32 cellular contexts compared by ENCODE assay signal in the genomic region with DNA sequence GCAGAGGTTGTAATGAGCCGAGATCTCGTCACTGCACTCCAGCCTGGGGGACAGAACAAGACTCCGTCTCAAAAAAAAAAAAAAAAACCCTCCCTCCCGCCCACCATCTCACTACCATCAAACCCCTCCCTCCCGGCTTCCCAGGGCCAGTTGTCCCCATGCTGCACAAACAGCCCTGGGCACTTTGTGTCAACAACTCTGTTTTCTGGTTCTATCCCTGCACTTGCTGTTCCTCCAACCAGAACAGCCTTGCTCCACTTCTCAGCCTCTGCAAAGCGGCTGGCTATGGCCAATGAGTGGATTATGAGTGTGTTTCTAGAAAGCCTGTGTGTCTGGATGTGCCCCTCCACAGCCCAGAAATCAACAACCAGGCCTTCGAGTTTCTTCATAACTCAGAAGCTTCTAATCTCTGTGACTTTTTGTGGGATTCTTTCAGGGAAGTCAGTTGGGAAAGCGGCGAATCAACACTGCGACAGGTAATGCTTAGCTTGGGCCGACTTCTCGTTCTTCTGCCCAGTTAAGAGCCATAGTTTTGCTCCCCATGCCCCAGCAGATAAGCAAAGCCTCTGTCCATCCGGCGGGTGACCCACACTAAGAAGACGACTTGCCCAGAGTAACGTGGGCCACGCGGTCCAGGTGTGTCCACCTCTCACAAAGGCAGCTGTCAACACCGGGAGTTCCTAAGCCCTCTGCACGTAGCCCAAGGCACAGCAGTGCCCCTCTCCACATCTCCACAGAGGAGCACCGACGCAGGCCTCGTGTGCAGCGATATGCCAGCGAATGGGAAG. TPM values are rescaled to one million over a fixed set of nuclear protein-coding genes. Genes with fewer than 3 reads are reported as not detected.
DNase-seq lines count a peak whose midpoint lies in the region; ATAC-seq, FAIRE-seq and TF ChIP-seq lines count a peak whose summit lies in the region.
"Had no signal": no experiment of that assay in that cellular context is flagged by ENCODE, and none has a peak within 500 bp of the region (broad histone marks: within the 10 kb centered on the region; RNA-seq: fewer than 3 reads in every experiment).

No MANE protein-coding gene starts in this region.

- FAIRE-seq in HepG2 (lab: Jason Lieb, UNC): no peak
- FAIRE-seq: A549, GM12878 had no signal

- TF ChIP-seq POLR2A in HepG2 (IDR thresholded peaks at IDR 0.05; ENCODE audit: insufficient read depth in 1 of 2, low read depth in 2 of 2, low read length in 2 of 2) (no peak), right lobe of liver (IDR thresholded peaks at IDR 0.05) (no peak)

- ATAC-seq in HepG2 (no peak), right lobe of liver (no peak), GM19395 (IDR thresholded peaks at IDR 0.05; ENCODE audit: unreplicated experiment) (no peak)
- peak; percentile 1 for ATAC-seq in activated T-helper 17 cell treated with anti-CD3 and anti-CD28 coated beads, Interleukin-2, amount 50 U/mL, for 72 hours (replicated peaks)
- ATAC-seq: A549; CD8-positive, alpha-beta T cell; GM12878; PC-3 had no signal

- intact Hi-C loops in HepG2 (cut with micrococcal nuclease; ENCODE audit: unreplicated experiment): no loop called here
- intact Hi-C loops in right lobe of liver (cut with DNase I): no loop called here

- in situ Hi-C loops in HepG2 (cut with HindIII; ENCODE audit: extremely low pct_ligation_motif_present, low pct_unique_long_range_greater_than_20kb): no loop called here

- peak overlapping the region; percentile 28 for H3K4me3 Mint-ChIP-seq in activated T-helper 17 cell treated with anti-CD3 and anti-CD28 coated beads, Interleukin-2, amount 50 U/mL, for 72 hours
- no peak overlapping the region for H3K4me3 Mint-ChIP-seq in endothelial cell (ENCODE audit: unreplicated experiment)
- H3K4me3 Mint-ChIP-seq: CD8-positive, alpha-beta T cell; HFFc6; IgD-negative memory B cell had no signal

- no peak overlapping the region for H3K27ac Mint-ChIP-seq in activated T-helper 17 cell treated with anti-CD3 and anti-CD28 coated beads, Interleukin-2, amount 50 U/mL, for 72 hours
- no peak overlapping the region for H3K27ac Mint-ChIP-seq in endothelial cell (ENCODE audit: unreplicated experiment)
- H3K27ac Mint-ChIP-seq: CD8-positive, alpha-beta T cell; HFFc6; IgD-negative memory B cell had no signal

- no TSS peak for BruUV-seq in HepG2 (replicated peaks; lab: Mats Ljungman, UMichigan)

- H3K9me3 ChIP-seq in HepG2 (ENCODE audit: low read length): no peaks in the 10 kb centered on the region
- no peaks in the 10 kb centered on the region for H3K9me3 ChIP-seq in right lobe of liver
- no peaks in the 10 kb centered on the region for H3K9me3 ChIP-seq in osteoblast (ENCODE audit: low read depth, low read length)
- H3K9me3 ChIP-seq: A549, Caco-2, HAP-1 had no signal

- H3K4me3 ChIP-seq in HepG2 (replicated peaks in 1 of 3; ENCODE audit: insufficient read depth in 1 of 3, low read depth in 2 of 3, low read length in 3 of 3) (no peak overlapping the region), right lobe of liver (no peak overlapping the region), osteoblast (ENCODE audit: insufficient read depth, low read length) (no peak overlapping the region)
- H3K4me3 ChIP-seq: A549, GM12878, HAP-1 had no signal

- H3K4me2 ChIP-seq in HepG2 (ENCODE audit: low read depth, low read length) (no peak overlapping the region), osteoblast (ENCODE audit: insufficient read depth, low read length) (no peak overlapping the region)
- H3K4me2 ChIP-seq: A549, KMS-11 had no signal

- H3K4me1 ChIP-seq in HepG2 (ENCODE audit: insufficient read depth, low read length): peaks cover 42% of the 10 kb centered on the region
- no peaks in the 10 kb centered on the region for H3K4me1 ChIP-seq in right lobe of liver
- peaks cover 3% of the 10 kb centered on the region for H3K4me1 ChIP-seq in osteoblast (ENCODE audit: insufficient read depth, low read length)
- H3K4me1 ChIP-seq: HAP-1 had no signal

- DNase-seq in HepG2 (ENCODE audit: low spot score) (no peak), right lobe of liver (no peak), osteoblast (ENCODE audit: insufficient read length, low spot score, missing footprints) (peak; percentile 73), endothelial cell (ENCODE audit: low spot score) (no peak), AG08396 (ENCODE audit: low spot score) (no peak)
- DNase-seq: C1 segment of cervical spinal cord; Caco-2; CD8-positive, alpha-beta T cell; DMS 273 treated with DMSO at 0.1 percent for 48 hours; DMS79; EL; GDM1; GOT3; HFFc6; NCI-H1092 treated with DMSO at 0.1 percent for 48 hours; NCI-H1436; NCI-H187; NCI-H446; NCI-H524 treated with DMSO at 0.1 percent for 48 hours; NCI-H774; NK-92 treated with Interleukin-12 subunit alpha and Interleukin-12 subunit beta, amount 100 ng/mL, for 24 hours; PC-3; SHP77 had no signal

- H2AFZ ChIP-seq in HepG2 (ENCODE audit: low read length) (no peak overlapping the region), osteoblast (ENCODE audit: low read length) (no peak overlapping the region)

- peaks cover 31% of the 10 kb centered on the region for H3K27me3 Mint-ChIP-seq in activated T-helper 17 cell treated with anti-CD3 and anti-CD28 coated beads, Interleukin-2, amount 50 U/mL, for 72 hours
- peaks cover 13% of the 10 kb centered on the region for H3K27me3 Mint-ChIP-seq in endothelial cell (ENCODE audit: unreplicated experiment)

- no peak for TF ChIP-seq CTCF in HepG2 (CRISPR knock-in tag; IDR thresholded peaks at IDR 0.05)
- no peak for TF ChIP-seq CTCF in right lobe of liver (IDR thresholded peaks at IDR 0.05)
- no peak for TF ChIP-seq CTCF in osteoblast (IDR thresholded peaks at IDR 0.05; ENCODE audit: extremely low read depth, low read depth, low read length)
- no peak for TF ChIP-seq CTCF in endothelial cell (IDR thresholded peaks at IDR 0.05; ENCODE audit: unreplicated experiment)

- TF ChIP-seq RAD21 in HepG2 (CRISPR knock-in tag; IDR thresholded peaks at IDR 0.05): no peak

- no peak overlapping the region for H3K9ac ChIP-seq in HepG2 (ENCODE audit: insufficient read depth, low read depth, low read length)
- H3K9ac ChIP-seq: KMS-11 had no signal

- TF ChIP-seq EP300 in HepG2 (IDR thresholded peaks at IDR 0.05; ENCODE audit: low read depth in 2 of 2, low read length in 2 of 2) (no peak), HepG2 (CRISPR knock-in tag; IDR thresholded peaks at IDR 0.05; ENCODE audit: borderline replicate concordance) (no peak)

- H4K20me1 ChIP-seq in HepG2 (ENCODE audit: insufficient read depth, low read length): peaks cover 7% of the 10 kb centered on the region; the same call in 1 of the 2 replicates
- no peaks in the 10 kb centered on the region for H4K20me1 ChIP-seq in osteoblast (ENCODE audit: insufficient read depth, low read length)

- H3K36me3 ChIP-seq in HepG2 (replicated peaks in 1 of 2; ENCODE audit: control insufficient read depth in 1 of 2, insufficient read depth in 2 of 2, low read length in 2 of 2) (no peaks in the 10 kb centered on the region), right lobe of liver (no peaks in the 10 kb centered on the region), osteoblast (ENCODE audit: insufficient read depth, low read length) (no peaks in the 10 kb centered on the region)
- H3K36me3 ChIP-seq: HAP-1 had no signal

- H3K27me3 ChIP-seq in HepG2 (ENCODE audit: control insufficient read depth in 1 of 2, insufficient read depth in 2 of 2, low read length in 2 of 2): peaks cover 2 to 18% of the 10 kb centered on the region in 2 experiments; a peak in 3 of 5 replicates
- no peaks in the 10 kb centered on the region for H3K27me3 ChIP-seq in right lobe of liver
- peaks cover 37% of the 10 kb centered on the region for H3K27me3 ChIP-seq in osteoblast (ENCODE audit: insufficient read depth, low read length)

- H3K36me3 Mint-ChIP-seq in activated T-helper 17 cell treated with anti-CD3 and anti-CD28 coated beads, Interleukin-2, amount 50 U/mL, for 72 hours (ENCODE audit: low read depth): peaks cover 11% of the 10 kb centered on the region
- H3K36me3 Mint-ChIP-seq in endothelial cell (ENCODE audit: low read depth, unreplicated experiment): peaks cover 15% of the 10 kb centered on the region
- H3K36me3 Mint-ChIP-seq: CD8-positive, alpha-beta T cell; IgD-negative memory B cell had no signal

- H3K79me2 ChIP-seq in HepG2 (ENCODE audit: insufficient read depth, low read length) (no peaks in the 10 kb centered on the region), osteoblast (ENCODE audit: insufficient read depth, low read length) (no peaks in the 10 kb centered on the region)

- whole genome bisulfite sequencing in HepG2 (ENCODE audit: low lambda C conversion rate): 82% methylated on average over 25 of the region's 25 CpGs
- WGBS in right lobe of liver (ENCODE audit: insufficient coverage, low coverage, low lambda C conversion rate, missing lambda C conversion rate): 79% methylated on average over 6 of the region's 25 CpGs

- H3K9me3 Mint-ChIP-seq in activated T-helper 17 cell treated with anti-CD3 and anti-CD28 coated beads, Interleukin-2, amount 50 U/mL, for 72 hours: no peaks in the 10 kb centered on the region
- H3K9me3 Mint-ChIP-seq in endothelial cell (ENCODE audit: unreplicated experiment): no peaks in the 10 kb centered on the region
- H3K9me3 Mint-ChIP-seq: CD8-positive, alpha-beta T cell; HFFc6; IgD-negative memory B cell had no signal

- CTCF ChIA-PET in HepG2 (lab: Yijun Ruan, JAX; ENCODE audit: low intra/inter-chr PET ratio, low total read pairs): no interaction called here

- POLR2A ChIA-PET in HepG2 (lab: Yijun Ruan, JAX): no interaction called here

- H3K27ac ChIP-seq in HepG2 (ENCODE audit: extremely low read length, insufficient read depth, low read length): no peak overlapping the region
- H3K27ac ChIP-seq in right lobe of liver: no peak overlapping the region
- H3K27ac ChIP-seq in osteoblast (ENCODE audit: low read depth, low read length): no peak overlapping the region
- H3K27ac ChIP-seq: A549, KMS-11 had no signal

- H3K4me1 Mint-ChIP-seq in activated T-helper 17 cell treated with anti-CD3 and anti-CD28 coated beads, Interleukin-2, amount 50 U/mL, for 72 hours: peaks cover 17% of the 10 kb centered on the region
- peaks cover 47% of the 10 kb centered on the region for H3K4me1 Mint-ChIP-seq in endothelial cell (ENCODE audit: unreplicated experiment)

RNA-seq across cellular contexts. Expression of a gene that starts 5.5 kb away (rescaled TPM):
- total RNA-seq in HepG2 (2016; rRNA removed; fragmentation: Illumina TruSeq; extraction: Trizol) (10.9 and 13.5 TPM in 2 replicates), right lobe of liver (1 to 10 TPM; 1.2 to 4.2 (median 2.4) TPM), osteoblast (under 0.01 and 0.36 TPM in 2 replicates), endothelial cell (ENCODE audit: unreplicated experiment) (42.1 TPM)
- 74.9 and 80.6 TPM in 2 replicates for total RNA-seq in HepG2 (2016; cell fraction: cytosol; rRNA removed; fragmentation: Illumina TruSeq; extraction: Trizol; ENCODE audit: low read depth)
- total RNA-seq in HepG2 (2016; cell fraction: insoluble cytoplasmic fraction; rRNA removed; fragmentation: Illumina TruSeq; extraction: Trizol): 10.9 and 15.4 TPM in 2 replicates
- total RNA-seq in HepG2 (2016; cell fraction: membrane; rRNA removed; fragmentation: Illumina TruSeq; extraction: Trizol): 51.8 and 55.2 TPM in 2 replicates
- 8.7 and 9.2 TPM in 2 replicates for total RNA-seq in HepG2 (2016; cell fraction: nucleus; rRNA removed; fragmentation: Illumina TruSeq; extraction: Trizol)
- polyA plus RNA-seq in HepG2 (2011; rRNA removed): 1.6 and 2.7 TPM in 2 replicates
- 1.6 and 2.0 TPM in 2 replicates for polyA plus RNA-seq in HepG2 (2011; cell fraction: cytosol; rRNA removed)
- 7.2 and 7.6 TPM in 2 replicates for polyA plus RNA-seq in HepG2 (2011; cell fraction: nucleus; rRNA removed)
- 3.8 and 5.3 TPM in 2 replicates for polyA plus RNA-seq in HepG2 (2012)
- polyA plus RNA-seq in HepG2 (2016; cell fraction: cytosol; fragmentation: Illumina TruSeq; extraction: Trizol; ENCODE audit: low read depth): 0.45 and 0.85 TPM in 2 replicates
- polyA plus RNA-seq in HepG2 (2016; cell fraction: insoluble cytoplasmic fraction; fragmentation: Illumina TruSeq; extraction: Trizol; ENCODE audit: low read depth): 3.9 and 4.2 TPM in 2 replicates
- 1.4 and 1.5 TPM in 2 replicates for polyA plus RNA-seq in HepG2 (2016; cell fraction: membrane; fragmentation: Illumina TruSeq; extraction: Trizol; ENCODE audit: low read depth)
- polyA plus RNA-seq in HepG2 (2016; cell fraction: nucleus; fragmentation: Illumina TruSeq; extraction: Trizol; ENCODE audit: insufficient read depth, low read depth): 7.1 and 7.5 TPM in 2 replicates
- 18.8 and 33.6 TPM in 2 replicates for polyA minus RNA-seq in HepG2 (2011; rRNA and poly(A)+ RNA removed; ENCODE audit: low replicate concordance)
- polyA minus RNA-seq in HepG2 (2011; cell fraction: cytosol; rRNA and poly(A)+ RNA removed): 8.3 and 9.0 TPM in 2 replicates
- polyA minus RNA-seq in HepG2 (2011; cell fraction: nucleus; rRNA and poly(A)+ RNA removed): 5.4 and 9.1 TPM in 2 replicates
- 1 to 10 TPM in 1 of 2 donors, under 1 TPM in 1; 0.54 to 6.2 TPM for total RNA-seq in activated T-helper 17 cell treated with anti-CD3 and anti-CD28 coated beads, Interleukin-2, amount 50 U/mL, for 72 hours
- total RNA-seq: CD8-positive, alpha-beta T cell had no signal

RNA-seq across cellular contexts. Expression of a gene that starts 35.8 kb away (rescaled TPM):
- not detected in 2 replicates for total RNA-seq in HepG2 (2016; rRNA removed; fragmentation: Illumina TruSeq; extraction: Trizol)
- total RNA-seq in HepG2 (2016; cell fraction: cytosol; rRNA removed; fragmentation: Illumina TruSeq; extraction: Trizol; ENCODE audit: low read depth): not detected in 2 replicates
- not detected in 2 replicates for total RNA-seq in HepG2 (2016; cell fraction: insoluble cytoplasmic fraction; rRNA removed; fragmentation: Illumina TruSeq; extraction: Trizol)
- total RNA-seq in HepG2 (2016; cell fraction: membrane; rRNA removed; fragmentation: Illumina TruSeq; extraction: Trizol): not detected in 2 replicates
- not detected in 2 replicates for total RNA-seq in HepG2 (2016; cell fraction: nucleus; rRNA removed; fragmentation: Illumina TruSeq; extraction: Trizol)
- polyA plus RNA-seq in HepG2 (2011; rRNA removed): not detected in 2 replicates
- polyA plus RNA-seq in HepG2 (2011; cell fraction: cytosol; rRNA removed): not detected in 2 replicates
- polyA plus RNA-seq in HepG2 (2011; cell fraction: nucleus; rRNA removed): not detected in 2 replicates
- not detected in 2 replicates for polyA plus RNA-seq in HepG2 (2012)
- not detected in 2 replicates for polyA plus RNA-seq in HepG2 (2016; cell fraction: cytosol; fragmentation: Illumina TruSeq; extraction: Trizol; ENCODE audit: low read depth)
- polyA plus RNA-seq in HepG2 (2016; cell fraction: insoluble cytoplasmic fraction; fragmentation: Illumina TruSeq; extraction: Trizol; ENCODE audit: low read depth): not detected in 2 replicates
- not detected in 2 replicates for polyA plus RNA-seq in HepG2 (2016; cell fraction: membrane; fragmentation: Illumina TruSeq; extraction: Trizol; ENCODE audit: low read depth)
- not detected in 2 replicates for polyA plus RNA-seq in HepG2 (2016; cell fraction: nucleus; fragmentation: Illumina TruSeq; extraction: Trizol; ENCODE audit: insufficient read depth, low read depth)
- polyA minus RNA-seq in HepG2 (2011; rRNA and poly(A)+ RNA removed; ENCODE audit: low replicate concordance): not detected in 2 replicates
- polyA minus RNA-seq in HepG2 (2011; cell fraction: cytosol; rRNA and poly(A)+ RNA removed): not detected in 2 replicates
- not detected in 2 replicates for polyA minus RNA-seq in HepG2 (2011; cell fraction: nucleus; rRNA and poly(A)+ RNA removed)
- not detected for total RNA-seq in right lobe of liver
- total RNA-seq in activated T-helper 17 cell treated with anti-CD3 and anti-CD28 coated beads, Interleukin-2, amount 50 U/mL, for 72 hours: under 1 TPM in 1 of 2 donors, not detected in 1; 0.19 TPM
- not detected in 2 replicates for total RNA-seq in osteoblast
- not detected for total RNA-seq in endothelial cell (ENCODE audit: unreplicated experiment)
- total RNA-seq: CD8-positive, alpha-beta T cell; GM12878; HFFc6; PC-3; RPMI7951; SK-MEL-5 had no signal
- polyA plus RNA-seq: A549 had no signal

RNA-seq across cellular contexts. Expression of a gene that starts 39.5 kb away (rescaled TPM):
- total RNA-seq in HepG2 (2016; rRNA removed; fragmentation: Illumina TruSeq; extraction: Trizol) (156 and 187 TPM in 2 replicates), right lobe of liver (10 to 100 TPM; 20.1 to 46.8 (median 30.5) TPM), osteoblast (99.6 and 115 TPM in 2 replicates), endothelial cell (ENCODE audit: unreplicated experiment) (85.5 TPM)
- total RNA-seq in HepG2 (2016; cell fraction: cytosol; rRNA removed; fragmentation: Illumina TruSeq; extraction: Trizol; ENCODE audit: low read depth): 17.3 and 18.9 TPM in 2 replicates
- total RNA-seq in HepG2 (2016; cell fraction: insoluble cytoplasmic fraction; rRNA removed; fragmentation: Illumina TruSeq; extraction: Trizol): 159 and 183 TPM in 2 replicates
- total RNA-seq in HepG2 (2016; cell fraction: membrane; rRNA removed; fragmentation: Illumina TruSeq; extraction: Trizol): 68.0 and 74.8 TPM in 2 replicates
- total RNA-seq in HepG2 (2016; cell fraction: nucleus; rRNA removed; fragmentation: Illumina TruSeq; extraction: Trizol): 80.6 and 85.7 TPM in 2 replicates
- 184 and 198 TPM in 2 replicates for polyA plus RNA-seq in HepG2 (2011; rRNA removed)
- 197 and 204 TPM in 2 replicates for polyA plus RNA-seq in HepG2 (2011; cell fraction: cytosol; rRNA removed)
- polyA plus RNA-seq in HepG2 (2011; cell fraction: nucleus; rRNA removed): 163 and 169 TPM in 2 replicates
- polyA plus RNA-seq in HepG2 (2012): 96.3 and 115 TPM in 2 replicates
- polyA plus RNA-seq in HepG2 (2016; cell fraction: cytosol; fragmentation: Illumina TruSeq; extraction: Trizol; ENCODE audit: low read depth): 18.7 and 19.4 TPM in 2 replicates
- 188 and 207 TPM in 2 replicates for polyA plus RNA-seq in HepG2 (2016; cell fraction: insoluble cytoplasmic fraction; fragmentation: Illumina TruSeq; extraction: Trizol; ENCODE audit: low read depth)
- polyA plus RNA-seq in HepG2 (2016; cell fraction: membrane; fragmentation: Illumina TruSeq; extraction: Trizol; ENCODE audit: low read depth): 59.6 and 59.7 TPM in 2 replicates
- polyA plus RNA-seq in HepG2 (2016; cell fraction: nucleus; fragmentation: Illumina TruSeq; extraction: Trizol; ENCODE audit: insufficient read depth, low read depth): 162 and 173 TPM in 2 replicates
- 128 and 150 TPM in 2 replicates for polyA minus RNA-seq in HepG2 (2011; rRNA and poly(A)+ RNA removed; ENCODE audit: low replicate concordance)
- polyA minus RNA-seq in HepG2 (2011; cell fraction: cytosol; rRNA and poly(A)+ RNA removed): 114 and 118 TPM in 2 replicates
- polyA minus RNA-seq in HepG2 (2011; cell fraction: nucleus; rRNA and poly(A)+ RNA removed): 47.3 and 56.6 TPM in 2 replicates
- 10 to 100 TPM; 54.8 to 92.9 TPM for total RNA-seq in activated T-helper 17 cell treated with anti-CD3 and anti-CD28 coated beads, Interleukin-2, amount 50 U/mL, for 72 hours
